2 cellular contexts compared by ENCODE assay signal in genomic region chr11:15941206-15941770, GRCh38.
TF ChIP-seq lines count a peak whose summit lies in the region.

No MANE protein-coding gene starts in this region.

TF ChIP-seq in GM12878, 131 proteins besides CTCF, POLR2A, EP300 and RAD21 (continued from another document and continues in another):
- no peak for TF ChIP-seq ZNF207 (IDR thresholded peaks at IDR 0.05; ENCODE audit: borderline replicate concordance)
- no peak for TF ChIP-seq POU2F2 (IDR thresholded peaks at IDR 0.05; ENCODE audit: borderline replicate concordance, low read depth, low read length)
- TF ChIP-seq TCF7 (IDR thresholded peaks at IDR 0.05; ENCODE audit: borderline replicate concordance): no peak
- TF ChIP-seq SRF (IDR thresholded peaks at IDR 0.05; ENCODE audit: low read depth in 2 of 2, low read length in 2 of 2): no peak
- TF ChIP-seq RFX5 (IDR thresholded peaks at IDR 0.05; ENCODE audit: low read depth, low read length): no peak
- no peak for TF ChIP-seq ELK1 (IDR thresholded peaks at IDR 0.05; ENCODE audit: low read depth, low read length)
- peak; percentile 86 for TF ChIP-seq SMC3 (IDR thresholded peaks at IDR 0.05; ENCODE audit: borderline replicate concordance, low read length)
- TF ChIP-seq GABPA (IDR thresholded peaks at IDR 0.05; ENCODE audit: low read depth): no peak
- no peak for TF ChIP-seq ZBTB11 (CRISPR knock-in tag; IDR thresholded peaks at IDR 0.05)
- TF ChIP-seq TAF1 (IDR thresholded peaks at IDR 0.05; ENCODE audit: borderline replicate concordance, low read depth, low read length): no peak
- TF ChIP-seq, protein P1, sequence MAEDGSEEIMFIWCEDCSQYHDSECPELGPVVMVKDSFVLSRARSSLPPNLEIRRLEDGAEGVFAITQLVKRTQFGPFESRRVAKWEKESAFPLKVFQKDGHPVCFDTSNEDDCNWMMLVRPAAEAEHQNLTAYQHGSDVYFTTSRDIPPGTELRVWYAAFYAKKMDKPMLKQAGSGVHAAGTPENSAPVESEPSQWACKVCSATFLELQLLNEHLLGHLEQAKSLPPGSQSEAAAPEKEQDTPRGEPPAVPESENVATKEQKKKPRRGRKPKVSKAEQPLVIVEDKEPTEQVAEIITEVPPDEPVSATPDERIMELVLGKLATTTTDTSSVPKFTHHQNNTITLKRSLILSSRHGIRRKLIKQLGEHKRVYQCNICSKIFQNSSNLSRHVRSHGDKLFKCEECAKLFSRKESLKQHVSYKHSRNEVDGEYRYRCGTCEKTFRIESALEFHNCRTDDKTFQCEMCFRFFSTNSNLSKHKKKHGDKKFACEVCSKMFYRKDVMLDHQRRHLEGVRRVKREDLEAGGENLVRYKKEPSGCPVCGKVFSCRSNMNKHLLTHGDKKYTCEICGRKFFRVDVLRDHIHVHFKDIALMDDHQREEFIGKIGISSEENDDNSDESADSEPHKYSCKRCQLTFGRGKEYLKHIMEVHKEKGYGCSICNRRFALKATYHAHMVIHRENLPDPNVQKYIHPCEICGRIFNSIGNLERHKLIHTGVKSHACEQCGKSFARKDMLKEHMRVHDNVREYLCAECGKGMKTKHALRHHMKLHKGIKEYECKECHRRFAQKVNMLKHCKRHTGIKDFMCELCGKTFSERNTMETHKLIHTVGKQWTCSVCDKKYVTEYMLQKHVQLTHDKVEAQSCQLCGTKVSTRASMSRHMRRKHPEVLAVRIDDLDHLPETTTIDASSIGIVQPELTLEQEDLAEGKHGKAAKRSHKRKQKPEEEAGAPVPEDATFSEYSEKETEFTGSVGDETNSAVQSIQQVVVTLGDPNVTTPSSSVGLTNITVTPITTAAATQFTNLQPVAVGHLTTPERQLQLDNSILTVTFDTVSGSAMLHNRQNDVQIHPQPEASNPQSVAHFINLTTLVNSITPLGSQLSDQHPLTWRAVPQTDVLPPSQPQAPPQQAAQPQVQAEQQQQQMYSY (CRISPR knock-in tag; IDR thresholded peaks at IDR 0.05): no peak
- TF ChIP-seq, protein P2, sequence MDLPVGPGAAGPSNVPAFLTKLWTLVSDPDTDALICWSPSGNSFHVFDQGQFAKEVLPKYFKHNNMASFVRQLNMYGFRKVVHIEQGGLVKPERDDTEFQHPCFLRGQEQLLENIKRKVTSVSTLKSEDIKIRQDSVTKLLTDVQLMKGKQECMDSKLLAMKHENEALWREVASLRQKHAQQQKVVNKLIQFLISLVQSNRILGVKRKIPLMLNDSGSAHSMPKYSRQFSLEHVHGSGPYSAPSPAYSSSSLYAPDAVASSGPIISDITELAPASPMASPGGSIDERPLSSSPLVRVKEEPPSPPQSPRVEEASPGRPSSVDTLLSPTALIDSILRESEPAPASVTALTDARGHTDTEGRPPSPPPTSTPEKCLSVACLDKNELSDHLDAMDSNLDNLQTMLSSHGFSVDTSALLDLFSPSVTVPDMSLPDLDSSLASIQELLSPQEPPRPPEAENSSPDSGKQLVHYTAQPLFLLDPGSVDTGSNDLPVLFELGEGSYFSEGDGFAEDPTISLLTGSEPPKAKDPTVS (IDR thresholded peaks at IDR 0.05; ENCODE audit: low read depth, low read length): no peak
- no peak for TF ChIP-seq CREB1 (IDR thresholded peaks at IDR 0.05; ENCODE audit: low read depth)
- no peak for TF ChIP-seq JUNB (IDR thresholded peaks at IDR 0.05)

TF ChIP-seq in liver, 16 proteins besides CTCF, POLR2A, EP300 and RAD21 (continued from another document):
- TF ChIP-seq ZBTB33 (IDR thresholded peaks at IDR 0.05) (no peak), EGR1 (IDR thresholded peaks at IDR 0.05; ENCODE audit: low read depth in 2 of 2) (no peak), GABPA (IDR thresholded peaks at IDR 0.05 in 1 of 2, conservative IDR thresholded peaks at IDR 0.05 in 1 of 2) (no peak)
- TF ChIP-seq, protein P3, sequence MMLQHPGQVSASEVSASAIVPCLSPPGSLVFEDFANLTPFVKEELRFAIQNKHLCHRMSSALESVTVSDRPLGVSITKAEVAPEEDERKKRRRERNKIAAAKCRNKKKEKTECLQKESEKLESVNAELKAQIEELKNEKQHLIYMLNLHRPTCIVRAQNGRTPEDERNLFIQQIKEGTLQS (IDR thresholded peaks at IDR 0.05): no peak
